Comparison of ENCODE assay signal across 22 cellular contexts in genomic region chr13:47990920-47991466, GRCh38.
"Had no signal": no experiment of that assay in that cellular context is flagged by ENCODE, and none has a peak within 500 bp of the region (broad histone marks: within the 10 kb centered on the region; RNA-seq: fewer than 3 reads in every experiment).

No MANE protein-coding gene starts in this region.

- H3K4me3 ChIP-seq: body of pancreas, lower lobe of right lung, neural progenitor cell, spleen, upper lobe of left lung had no signal

- ATAC-seq: activated CD8-positive, alpha-beta memory T cell treated with anti-CD3 and anti-CD28 coated beads, Interleukin-2, amount 10 ng/mL, durations not matched to agents 7 days and 5 days; activated CD8-positive, alpha-beta T cell treated with anti-CD3 and anti-CD28 coated beads for 36 hours; body of pancreas; foreskin keratinocyte; lower lobe of right lung; naive thymus-derived CD4-positive, alpha-beta T cell had no signal

- H3K27me3 Mint-ChIP-seq: activated CD4-positive, alpha-beta T cell treated with anti-CD3 and anti-CD28 coated beads, Interleukin-2, amount 10 ng/mL, durations not matched to agents 7 days and 5 days; activated CD8-positive, alpha-beta memory T cell treated with anti-CD3 and anti-CD28 coated beads, Interleukin-2, amount 10 ng/mL, durations not matched to agents 7 days and 5 days; activated CD8-positive, alpha-beta T cell treated with anti-CD3 and anti-CD28 coated beads for 36 hours; activated naive CD4-positive, alpha-beta T cell treated with anti-CD3 and anti-CD28 coated beads, Interleukin-2, amount 50 U/mL, for 24 hours; naive thymus-derived CD4-positive, alpha-beta T cell had no signal

- H3K4me3 Mint-ChIP-seq: activated CD4-positive, alpha-beta T cell treated with anti-CD3 and anti-CD28 coated beads, Interleukin-2, amount 10 ng/mL, durations not matched to agents 7 days and 5 days; activated CD8-positive, alpha-beta memory T cell treated with anti-CD3 and anti-CD28 coated beads, Interleukin-2, amount 10 ng/mL, durations not matched to agents 7 days and 5 days; activated CD8-positive, alpha-beta T cell treated with anti-CD3 and anti-CD28 coated beads for 36 hours; activated naive CD4-positive, alpha-beta T cell treated with anti-CD3 and anti-CD28 coated beads, Interleukin-2, amount 50 U/mL, for 24 hours; neural progenitor cell had no signal

- H3K9me3 Mint-ChIP-seq: activated CD8-positive, alpha-beta T cell treated with anti-CD3 and anti-CD28 coated beads for 36 hours; activated naive CD4-positive, alpha-beta T cell treated with anti-CD3 and anti-CD28 coated beads, Interleukin-2, amount 50 U/mL, for 24 hours; naive thymus-derived CD4-positive, alpha-beta T cell; neural progenitor cell had no signal

- H3K27ac Mint-ChIP-seq: activated CD4-positive, alpha-beta T cell treated with anti-CD3 and anti-CD28 coated beads, Interleukin-2, amount 10 ng/mL, durations not matched to agents 7 days and 5 days; activated CD8-positive, alpha-beta memory T cell treated with anti-CD3 and anti-CD28 coated beads, Interleukin-2, amount 10 ng/mL, durations not matched to agents 7 days and 5 days; activated CD8-positive, alpha-beta T cell treated with anti-CD3 and anti-CD28 coated beads for 36 hours; activated naive CD4-positive, alpha-beta T cell treated with anti-CD3 and anti-CD28 coated beads, Interleukin-2, amount 50 U/mL, for 24 hours; neural progenitor cell had no signal

- H3K4me1 ChIP-seq: body of pancreas, foreskin keratinocyte, lower lobe of right lung, neural progenitor cell, spleen, upper lobe of left lung had no signal

- H3K4me1 Mint-ChIP-seq: activated CD8-positive, alpha-beta memory T cell treated with anti-CD3 and anti-CD28 coated beads, Interleukin-2, amount 10 ng/mL, durations not matched to agents 7 days and 5 days; neural progenitor cell had no signal

- H3K27ac ChIP-seq: body of pancreas, foreskin keratinocyte, lower lobe of right lung, neural progenitor cell, spleen, upper lobe of left lung had no signal

- DNase-seq: activated CD4-positive, alpha-beta T cell treated with anti-CD3 and anti-CD28 coated beads, Interleukin-2, amount 10 ng/mL, durations not matched to agents 7 days and 5 days; activated CD4-positive, CD25-positive, alpha-beta regulatory T cell; activated CD8-positive, alpha-beta memory T cell treated with anti-CD3 and anti-CD28 coated beads, Interleukin-2, amount 10 ng/mL, durations not matched to agents 7 days and 5 days; activated CD8-positive, alpha-beta T cell treated with anti-CD3 and anti-CD28 coated beads for 36 hours; activated gamma-delta T cell treated with Interleukin-2 at 50 U/mL for 16 hours; activated T-cell treated with anti-CD3 and anti-CD28 coated beads for 4 hours; anterior cingulate cortex; body of pancreas; caudate nucleus; dermis blood vessel endothelial cell; effector CD8-positive, alpha-beta T cell; foreskin keratinocyte; hypothalamus; lower lobe of right lung; naive thymus-derived CD4-positive, alpha-beta T cell; posterior cingulate gyrus; spleen; stimulated activated CD4-positive, alpha-beta T cell treated with anti-CD3 and anti-CD28 coated beads, Interleukin-4, amount 100 ng/mL, for 1 hour; stimulated activated naive CD4-positive, alpha-beta T cell; upper lobe of left lung had no signal

- H3K9me3 ChIP-seq: body of pancreas, lower lobe of right lung, spleen, upper lobe of left lung had no signal

- H3K27me3 ChIP-seq: body of pancreas, foreskin keratinocyte, neural progenitor cell, spleen, upper lobe of left lung had no signal
